ENCODE assay signal across 1 cellular context in the genomic region with DNA sequence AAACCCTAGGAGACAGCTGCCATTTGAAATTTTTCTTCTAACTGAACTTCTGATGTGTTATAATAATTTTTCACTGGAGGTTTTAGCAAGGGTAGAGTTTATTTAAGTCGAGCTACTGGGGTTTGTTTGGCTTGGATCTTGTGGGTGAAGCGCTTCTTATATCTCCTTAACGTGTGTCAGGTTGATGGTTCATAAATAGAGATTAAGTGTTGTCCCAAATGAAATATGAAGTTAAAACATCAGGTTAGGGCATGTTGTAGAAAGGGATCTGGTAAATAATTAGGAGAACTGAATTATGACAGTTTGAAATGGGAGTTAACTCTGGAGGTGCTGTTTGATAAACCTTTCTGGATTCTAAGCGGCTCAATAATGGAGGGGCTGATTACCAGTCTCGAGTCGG.
TF ChIP-seq lines count a peak whose summit lies in the region.

No MANE protein-coding gene starts in this region.

TF ChIP-seq in neural cell, 6 proteins besides CTCF, POLR2A, EP300 and RAD21 (continued from another document):
- TF ChIP-seq, protein P1, sequence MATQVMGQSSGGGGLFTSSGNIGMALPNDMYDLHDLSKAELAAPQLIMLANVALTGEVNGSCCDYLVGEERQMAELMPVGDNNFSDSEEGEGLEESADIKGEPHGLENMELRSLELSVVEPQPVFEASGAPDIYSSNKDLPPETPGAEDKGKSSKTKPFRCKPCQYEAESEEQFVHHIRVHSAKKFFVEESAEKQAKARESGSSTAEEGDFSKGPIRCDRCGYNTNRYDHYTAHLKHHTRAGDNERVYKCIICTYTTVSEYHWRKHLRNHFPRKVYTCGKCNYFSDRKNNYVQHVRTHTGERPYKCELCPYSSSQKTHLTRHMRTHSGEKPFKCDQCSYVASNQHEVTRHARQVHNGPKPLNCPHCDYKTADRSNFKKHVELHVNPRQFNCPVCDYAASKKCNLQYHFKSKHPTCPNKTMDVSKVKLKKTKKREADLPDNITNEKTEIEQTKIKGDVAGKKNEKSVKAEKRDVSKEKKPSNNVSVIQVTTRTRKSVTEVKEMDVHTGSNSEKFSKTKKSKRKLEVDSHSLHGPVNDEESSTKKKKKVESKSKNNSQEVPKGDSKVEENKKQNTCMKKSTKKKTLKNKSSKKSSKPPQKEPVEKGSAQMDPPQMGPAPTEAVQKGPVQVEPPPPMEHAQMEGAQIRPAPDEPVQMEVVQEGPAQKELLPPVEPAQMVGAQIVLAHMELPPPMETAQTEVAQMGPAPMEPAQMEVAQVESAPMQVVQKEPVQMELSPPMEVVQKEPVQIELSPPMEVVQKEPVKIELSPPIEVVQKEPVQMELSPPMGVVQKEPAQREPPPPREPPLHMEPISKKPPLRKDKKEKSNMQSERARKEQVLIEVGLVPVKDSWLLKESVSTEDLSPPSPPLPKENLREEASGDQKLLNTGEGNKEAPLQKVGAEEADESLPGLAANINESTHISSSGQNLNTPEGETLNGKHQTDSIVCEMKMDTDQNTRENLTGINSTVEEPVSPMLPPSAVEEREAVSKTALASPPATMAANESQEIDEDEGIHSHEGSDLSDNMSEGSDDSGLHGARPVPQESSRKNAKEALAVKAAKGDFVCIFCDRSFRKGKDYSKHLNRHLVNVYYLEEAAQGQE (IDR thresholded peaks at IDR 0.05; ENCODE audit: borderline replicate concordance): no peak
- TF ChIP-seq MXI1 (conservative IDR thresholded peaks at IDR 0.05; ENCODE audit: poor library complexity, severe bottlenecking): no peak
- no peak for TF ChIP-seq SMC3 (conservative IDR thresholded peaks at IDR 0.05; ENCODE audit: poor library complexity)
TF ChIP-seq in neural cell: peak in this region for 0.
